ENCODE assay signal across 12 cellular contexts in the genomic region with DNA sequence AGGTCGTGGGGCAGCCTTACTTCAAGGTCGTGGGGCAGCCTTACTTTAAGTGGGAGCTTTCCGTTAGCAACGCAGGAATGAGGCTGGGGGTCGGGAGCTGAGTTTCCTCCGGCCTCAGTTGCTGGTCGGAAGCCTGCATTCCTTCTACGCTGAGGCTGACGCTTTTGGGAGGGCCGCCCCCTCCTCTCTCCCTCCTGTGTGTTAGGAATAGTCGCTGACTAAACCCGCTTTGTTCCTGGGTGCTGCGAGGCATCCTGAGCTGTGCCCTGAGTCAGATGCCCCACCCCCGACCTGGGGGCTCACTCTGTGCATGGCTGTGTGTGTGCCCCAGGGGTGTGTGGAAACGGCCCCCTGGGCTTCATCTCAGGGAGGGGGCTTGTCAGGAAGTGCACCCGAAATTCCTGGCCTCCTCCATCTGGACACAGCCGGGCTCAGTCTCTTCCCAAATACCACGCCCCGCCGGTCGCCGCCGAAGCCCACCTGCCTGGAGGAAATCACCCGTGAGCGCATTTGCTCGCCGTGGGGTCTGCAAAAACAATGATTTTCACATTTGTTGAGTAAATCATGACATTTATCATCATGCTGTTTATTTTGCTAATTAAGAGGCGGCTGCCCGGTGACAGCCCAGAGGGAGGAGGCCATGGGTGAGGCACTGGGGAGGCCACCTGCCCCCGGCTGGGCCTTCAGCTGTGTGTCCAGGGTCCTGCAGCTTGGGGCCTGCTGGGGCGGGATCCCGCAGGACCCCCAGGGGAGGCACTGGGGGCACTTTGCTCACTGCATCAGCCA.
"Had no signal": no experiment of that assay in that cellular context is flagged by ENCODE, and none has a peak within 500 bp of the region (broad histone marks: within the 10 kb centered on the region; RNA-seq: fewer than 3 reads in every experiment).

No MANE protein-coding gene starts in this region.

- ATAC-seq: activated naive CD4-positive, alpha-beta T cell treated with anti-CD3 and anti-CD28 coated beads, Interleukin-2, amount 50 U/mL, for 72 hours; foreskin keratinocyte; left lobe of liver; natural killer cell treated with Interleukin-12 subunit alpha and Interleukin-12 subunit beta and Interleukin-15 and Interleukin-18, amount 100 ng/mL, for 72 hours; stimulated activated naive CD8-positive, alpha-beta T cell treated with anti-CD3 and anti-CD28 coated beads, Interleukin-15, Interleukin-2, amounts not matched to agents 100 U/mL and 50 U/mL, for 24 hours; T-helper 17 cell had no signal

- H3K27ac ChIP-seq: foreskin keratinocyte had no signal

- H3K4me1 ChIP-seq: foreskin keratinocyte had no signal

- H3K27me3 ChIP-seq: foreskin keratinocyte had no signal

- DNase-seq: activated CD4-positive, alpha-beta T cell treated with anti-CD3 and anti-CD28 coated beads, Interleukin-2, amount 50 U/mL, for 4 hours; activated CD4-positive, CD25-positive, alpha-beta regulatory T cell treated with anti-CD3 and anti-CD28 coated beads, Interleukin-2, amount 50 U/mL, for 72 hours; activated effector memory CD4-positive, alpha-beta T cell treated with Interleukin-2 at 50 U/mL for 16 hours; activated T-cell treated with anti-CD3 and anti-CD28 coated beads, Interleukin-2, amount 50 U/mL, for 24 hours; amniotic stem cell; foreskin keratinocyte; stimulated activated CD4-positive, alpha-beta T cell treated with anti-CD3 and anti-CD28 coated beads, Interleukin-2, amount 100 ng/mL, for 48 hours; stimulated activated naive CD8-positive, alpha-beta T cell treated with anti-CD3 and anti-CD28 coated beads, Interleukin-15, Interleukin-2, amounts not matched to agents 100 U/mL and 50 U/mL, for 24 hours; T-helper 17 cell had no signal
